ENCODE assay signal across 10 cellular contexts in genomic region chr2:62660582-62661262, GRCh38. TPM values are rescaled to one million over a fixed set of nuclear protein-coding genes. Genes with fewer than 3 reads are reported as not detected.
DNase-seq lines count a peak whose midpoint lies in the region; ATAC-seq, FAIRE-seq and TF ChIP-seq lines count a peak whose summit lies in the region.
"Had no signal": no experiment of that assay in that cellular context is flagged by ENCODE, and none has a peak within 500 bp of the region (broad histone marks: within the 10 kb centered on the region; RNA-seq: fewer than 3 reads in every experiment).

No MANE protein-coding gene starts in this region.

- H3K9me3 ChIP-seq in tibial nerve (no peaks in the 10 kb centered on the region), right cardiac atrium (ENCODE audit: control insufficient read depth, low read length) (no peaks in the 10 kb centered on the region)
- H3K9me3 ChIP-seq: right atrium auricular region had no signal

- ATAC-seq in GM19452 (IDR thresholded peaks at IDR 0.05; ENCODE audit: unreplicated experiment) (peak; percentile 31), right cardiac atrium (no peak)
- no peak for ATAC-seq in naive thymus-derived CD8-positive, alpha-beta T cell

- H3K4me1 ChIP-seq in tibial nerve, result peaks cover 0 to 64% (median 35%) of the 10 kb centered on the region in 4 donors
- H3K4me1 ChIP-seq in right cardiac atrium (ENCODE audit: control insufficient read depth, insufficient read depth, low read length), result peaks cover 6% of the 10 kb centered on the region

- no peak for TF ChIP-seq POLR2A in tibial nerve (IDR thresholded peaks at IDR 0.05)

- DNase-seq in RCC 7860 (ENCODE audit: low spot score) (peak; percentile 44), fibroblast of villous mesenchyme (ENCODE audit: low read depth) (peak; percentile 91), tibial nerve (ENCODE audit: low spot score in 2 of 2) (no peak), right cardiac atrium (no peak), H7 (no peak)
- DNase-seq in naive thymus-derived CD8-positive, alpha-beta T cell, result no peak
- DNase-seq: NCI-H2029 treated with DMSO at 0.1 percent for 48 hours had no signal

- H3K4me3 Mint-ChIP-seq in naive thymus-derived CD8-positive, alpha-beta T cell, result no peak overlapping the region
- H3K4me3 Mint-ChIP-seq: activated naive CD4-positive, alpha-beta T cell treated with anti-CD3 and anti-CD28 coated beads, Interleukin-2, amount 50 U/mL, for 24 hours had no signal

- H3K36me3 Mint-ChIP-seq in naive thymus-derived CD8-positive, alpha-beta T cell, result no peaks in the 10 kb centered on the region
- H3K36me3 Mint-ChIP-seq: activated naive CD4-positive, alpha-beta T cell treated with anti-CD3 and anti-CD28 coated beads, Interleukin-2, amount 50 U/mL, for 24 hours had no signal

- no peaks in the 10 kb centered on the region for H3K9me3 Mint-ChIP-seq in naive thymus-derived CD8-positive, alpha-beta T cell
- H3K9me3 Mint-ChIP-seq: activated naive CD4-positive, alpha-beta T cell treated with anti-CD3 and anti-CD28 coated beads, Interleukin-2, amount 50 U/mL, for 24 hours had no signal

- H3K27me3 ChIP-seq in tibial nerve (no peaks in the 10 kb centered on the region), right cardiac atrium (ENCODE audit: control insufficient read depth, insufficient read depth) (no peaks in the 10 kb centered on the region), H7 (ENCODE audit: control insufficient read depth, insufficient read depth, low read length) (no peaks in the 10 kb centered on the region)
- H3K27me3 ChIP-seq: right atrium auricular region had no signal

- H3K27ac ChIP-seq in tibial nerve, result peak overlapping the region in 3 of 4 donors; percentile 1 to 78 (median 77)
- H3K27ac ChIP-seq in right cardiac atrium (ENCODE audit: low read length), result no peak overlapping the region
- H3K27ac ChIP-seq: right atrium auricular region had no signal

- peak in 1 of 2 donors; percentile 55 for TF ChIP-seq EP300 in tibial nerve (IDR thresholded peaks at IDR 0.05)

- intact Hi-C loops in right cardiac atrium (cut with DNase I), result no loop called here

- peaks cover 0 to 11% (median 0%) of the 10 kb centered on the region in 4 donors for H3K4me1 Mint-ChIP-seq in naive thymus-derived CD8-positive, alpha-beta T cell
- H3K4me1 Mint-ChIP-seq: activated naive CD4-positive, alpha-beta T cell treated with anti-CD3 and anti-CD28 coated beads, Interleukin-2, amount 50 U/mL, for 24 hours had no signal

- H3K4me3 ChIP-seq in fibroblast of villous mesenchyme (ENCODE audit: low read depth, low read length) (no peak overlapping the region), tibial nerve (peak overlapping the region in 1 of 4 donors; percentile 29), right cardiac atrium (ENCODE audit: low read length) (no peak overlapping the region), H7 (ENCODE audit: insufficient read depth, low read depth, low read length) (no peak overlapping the region)
- H3K4me3 ChIP-seq: right atrium auricular region had no signal

- 52 to 55% methylated on average over 2 of the region's 2 CpGs for WGBS in tibial nerve, 2 donors
- WGBS in right cardiac atrium, result 82% methylated on average over 2 of the region's 2 CpGs

- H3K36me3 ChIP-seq in tibial nerve (no peaks in the 10 kb centered on the region), H7 (replicated peaks; ENCODE audit: control insufficient read depth, insufficient read depth, low read length) (no peaks in the 10 kb centered on the region)
- H3K36me3 ChIP-seq: right atrium auricular region had no signal

- peaks cover 0 to 6% (median 0%) of the 10 kb centered on the region in 5 donors for H3K27me3 Mint-ChIP-seq in naive thymus-derived CD8-positive, alpha-beta T cell

- POLR2A ChIA-PET in naive thymus-derived CD8-positive, alpha-beta T cell (lab: Charles Lee), result no interaction called here

- TF ChIP-seq CTCF in fibroblast of villous mesenchyme (IDR thresholded peaks at IDR 0.05; ENCODE audit: insufficient read depth, low read depth, low read length) (no peak), tibial nerve (IDR thresholded peaks at IDR 0.05) (no peak)

- peak; percentile 30 for FAIRE-seq in RCC 7860 (lab: Jason Lieb, UNC)

- H3K27ac Mint-ChIP-seq in naive thymus-derived CD8-positive, alpha-beta T cell, result no peak overlapping the region
- H3K27ac Mint-ChIP-seq: activated naive CD4-positive, alpha-beta T cell treated with anti-CD3 and anti-CD28 coated beads, Interleukin-2, amount 50 U/mL, for 24 hours had no signal

RNA-seq across cellular contexts. Expression of gene EHBP1, which starts 44.8 kb away (rescaled TPM):
- total RNA-seq in fibroblast of villous mesenchyme (94.4 and 140 TPM in 2 replicates), tibial nerve (100 to 1,000 TPM; 195 to 367 (median 212) TPM), right cardiac atrium (10 to 100 TPM; 32.5 to 37.5 (median 33.3) TPM)
- total RNA-seq in naive thymus-derived CD8-positive, alpha-beta T cell, result 10 to 100 TPM; 29.2 to 30.8 TPM
- polyA plus RNA-seq in naive thymus-derived CD8-positive, alpha-beta T cell, result 10 to 100 TPM in 1 of 3 donors, 1 to 10 TPM in 2; 9.8 to 10.3 (median 9.9) TPM
- polyA plus RNA-seq in right cardiac atrium, result 13.5 TPM
- total RNA-seq in H7 (2014; rRNA removed; shearing (Covaris generic)), result 13.0 and 18.8 TPM in 2 replicates

Comparison
In these comparisons a context has a peak if more than half of its experiments do, and no peak if none do; other contexts are left out.
1. DNase-seq: peak in RCC 7860 (single experiment) and fibroblast of villous mesenchyme (single experiment); none in tibial nerve (0 of 2), naive thymus-derived CD8-positive, alpha-beta T cell (0 of 10), right cardiac atrium (0 of 3) and H7 (single experiment).